Comparison of ENCODE assay signal across 8 cellular contexts in genomic region chr5:109656829-109657228, GRCh38. TPM values are rescaled to one million over a fixed set of nuclear protein-coding genes. Genes with fewer than 3 reads are reported as not detected.
A peak's percentile ranks its signal among the peaks of the same experiment; 100 is the strongest.
DNase-seq lines count a peak whose midpoint lies in the region; ATAC-seq and TF ChIP-seq lines count a peak whose summit lies in the region.

No MANE protein-coding gene starts in this region.

- H3K27ac Mint-ChIP-seq in activated naive CD4-positive, alpha-beta T cell treated with anti-CD3 and anti-CD28 coated beads, Interleukin-2, amount 50 U/mL, for 24 hours: no peak overlapping the region

- no peak for TF ChIP-seq CTCF in PC-3 (conservative IDR thresholded peaks at IDR 0.05; ENCODE audit: low read depth, low read length)
- TF ChIP-seq CTCF in right atrium auricular region (IDR thresholded peaks at IDR 0.05): no peak

- no peaks in the 10 kb centered on the region for H3K9me2 ChIP-seq in PC-3 (replicated peaks; ENCODE audit: low read length)

- ATAC-seq in PC-3 (peak; percentile 87), HG02970 (IDR thresholded peaks at IDR 0.05; ENCODE audit: low FRiP score, unreplicated experiment) (no peak)

- no peaks in the 10 kb centered on the region for H3K9me3 Mint-ChIP-seq in activated naive CD4-positive, alpha-beta T cell treated with anti-CD3 and anti-CD28 coated beads, Interleukin-2, amount 50 U/mL, for 24 hours

- peak; percentile 96 for DNase-seq in ELR (ENCODE audit: low read depth)
- DNase-seq in PC-3: peak; percentile 93
- DNase-seq in right atrium auricular region (ENCODE audit: low spot score): peak; percentile 60
- peak; percentile 6 for DNase-seq in stimulated activated CD4-positive, alpha-beta T cell treated with anti-CD3 and anti-CD28 coated beads, Interleukin-4, amount 100 ng/mL, for 1 hour
- DNase-seq in germinal center (ENCODE audit: low spot score): no peak
- no peak for DNase-seq in NCI-H510A treated with DMSO at 0.1 percent for 48 hours (lab: John Stamatoyannopoulos, UW)

- H4K20me1 ChIP-seq in PC-3 (ENCODE audit: low read length): no peaks in the 10 kb centered on the region

- peak overlapping the region; percentile 54 for H3K27ac ChIP-seq in PC-3 (ENCODE audit: low read length)
- no peak overlapping the region for H3K27ac ChIP-seq in right atrium auricular region

- CTCF ChIA-PET in PC-3 (lab: Charles Lee): interaction anchor here (0.6 kb wide), 2 partner anchors 312 to 328 kb away, joined by 3 to 7 read pairs; no protein-coding TSS in a partner anchor

- no peaks in the 10 kb centered on the region for H3K79me2 ChIP-seq in PC-3 (ENCODE audit: low read length)

- H3K27me3 Mint-ChIP-seq in activated naive CD4-positive, alpha-beta T cell treated with anti-CD3 and anti-CD28 coated beads, Interleukin-2, amount 50 U/mL, for 24 hours: peaks cover 2% of the 10 kb centered on the region

- H2AFZ ChIP-seq in PC-3 (ENCODE audit: low read length): no peak overlapping the region

- H3K27me3 ChIP-seq in PC-3 (ENCODE audit: low read length) (no peaks in the 10 kb centered on the region), right atrium auricular region (no peaks in the 10 kb centered on the region)

- peaks cover 41% of the 10 kb centered on the region for H3K4me1 ChIP-seq in PC-3 (ENCODE audit: insufficient read depth, low read length)
- no peaks in the 10 kb centered on the region for H3K4me1 ChIP-seq in right atrium auricular region

- peaks cover 23% of the 10 kb centered on the region for H3K4me1 Mint-ChIP-seq in activated naive CD4-positive, alpha-beta T cell treated with anti-CD3 and anti-CD28 coated beads, Interleukin-2, amount 50 U/mL, for 24 hours

- peak overlapping the region; percentile 31 for H3K4me3 Mint-ChIP-seq in activated naive CD4-positive, alpha-beta T cell treated with anti-CD3 and anti-CD28 coated beads, Interleukin-2, amount 50 U/mL, for 24 hours

- intact Hi-C loops in PC-3 (cut with micrococcal nuclease): loop anchor here (10.0 kb wide), 1 partner anchor 182 kb away; no protein-coding TSS in a partner anchor

- H3K4me2 ChIP-seq in PC-3 (ENCODE audit: low read length): peak overlapping the region; percentile 49

- H3K36me3 ChIP-seq in PC-3 (ENCODE audit: low read depth, low read length) (no peaks in the 10 kb centered on the region), right atrium auricular region (no peaks in the 10 kb centered on the region)

- no peaks in the 10 kb centered on the region for H3K9me3 ChIP-seq in PC-3 (ENCODE audit: low read length)
- H3K9me3 ChIP-seq in right atrium auricular region: no peaks in the 10 kb centered on the region

- H3F3A ChIP-seq in PC-3 (ENCODE audit: low read length, unreplicated experiment): no peaks in the 10 kb centered on the region

- no peak overlapping the region for H3K4me3 ChIP-seq in PC-3 (ENCODE audit: low read length)
- H3K4me3 ChIP-seq in right atrium auricular region: no peak overlapping the region

- POLR2A ChIA-PET in PC-3 (lab: Charles Lee; ENCODE audit: unreplicated experiment): no interaction called here

- no peaks in the 10 kb centered on the region for H3K36me3 Mint-ChIP-seq in activated naive CD4-positive, alpha-beta T cell treated with anti-CD3 and anti-CD28 coated beads, Interleukin-2, amount 50 U/mL, for 24 hours

- no peak overlapping the region for H3K9ac ChIP-seq in PC-3 (ENCODE audit: low read length)

- no TSS peak for BruUV-seq in PC-3 (replicated peaks; lab: Mats Ljungman, UMichigan)

RNA-seq across cellular contexts. Expression of gene MAN2A1, which starts 32.9 kb away (rescaled TPM):
- total RNA-seq in PC-3 (2014; rRNA removed) (20.8 and 21.8 TPM in 2 replicates), right atrium auricular region (10 to 100 TPM; 10.0 to 10.4 TPM)

Comparison
In these comparisons a context has a peak if more than half of its experiments do, and no peak if none do; other contexts are left out.
1. DNase-seq: peak in ELR (single experiment), PC-3 (single experiment), right atrium auricular region (single experiment) and stimulated activated CD4-positive, alpha-beta T cell treated with anti-CD3 and anti-CD28 coated beads, Interleukin-4, amount 100 ng/mL, for 1 hour (single experiment); none in germinal center (single experiment) and NCI-H510A treated with DMSO at 0.1 percent for 48 hours (single experiment).